In the genomic region with DNA sequence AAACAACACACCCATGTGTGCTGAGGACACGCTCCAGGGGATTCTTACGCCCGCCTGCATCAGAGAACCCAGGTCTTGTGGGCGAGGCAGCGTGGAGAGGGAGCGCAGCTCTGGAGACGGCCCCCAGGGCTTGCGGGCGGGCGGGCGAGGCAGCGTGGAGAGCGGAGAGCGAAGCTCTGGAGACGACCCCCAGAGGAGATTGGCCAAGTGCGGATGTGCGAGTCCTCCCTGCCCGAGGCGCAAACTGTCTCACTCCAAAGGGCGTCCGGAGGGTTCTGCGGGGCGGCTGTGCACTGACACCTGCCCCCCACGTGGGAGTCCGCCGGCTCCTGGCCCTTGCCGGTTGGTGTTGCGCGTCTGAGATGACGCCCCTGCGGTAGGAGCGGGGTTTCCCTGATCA, we compare ENCODE assay signal across 22 cellular contexts.
"Had no signal": no experiment of that assay in that cellular context is flagged by ENCODE, and none has a peak within 500 bp of the region (broad histone marks: within the 10 kb centered on the region; RNA-seq: fewer than 3 reads in every experiment).

No MANE protein-coding gene starts in this region.

- DNase-seq: activated CD4-positive, alpha-beta T cell treated with anti-CD3 and anti-CD28 coated beads for 48 hours; activated CD4-positive, alpha-beta T cell treated with anti-CD3 and anti-CD28 coated beads, Interleukin-2, amount 50 U/mL, for 48 hours; activated CD8-positive, alpha-beta memory T cell treated with anti-CD3 and anti-CD28 coated beads for 24 hours; activated effector memory CD4-positive, alpha-beta T cell treated with Interleukin-2 at 50 U/mL for 16 hours; activated naive CD4-positive, alpha-beta T cell treated with anti-CD3 and anti-CD28 coated beads for 36 hours; activated naive CD8-positive, alpha-beta T cell treated with anti-CD3 and anti-CD28 coated beads, Interleukin-2, amount 10 ng/mL, durations not matched to agents 7 days and 5 days; brain microvascular endothelial cell; cortex of kidney; islet precursor cell; left colon; mesendoderm; posterior cingulate gyrus; stimulated activated CD4-positive, alpha-beta T cell treated with anti-CD3 and anti-CD28 coated beads, Interleukin-12 subunit alpha, Interleukin-12 subunit beta, amount 100 ng/mL, for 4 hours; stimulated activated CD4-positive, alpha-beta T cell treated with anti-CD3 and anti-CD28 coated beads, Interleukin-4, amount 100 ng/mL, for 1 hour; upper lobe of right lung had no signal

- H3K4me3 Mint-ChIP-seq: activated naive CD4-positive, alpha-beta T cell treated with anti-CD3 and anti-CD28 coated beads for 36 hours; activated naive CD8-positive, alpha-beta T cell treated with anti-CD3 and anti-CD28 coated beads, Interleukin-2, amount 10 ng/mL, durations not matched to agents 7 days and 5 days; natural killer cell treated with Interleukin-12 subunit alpha and Interleukin-12 subunit beta and Interleukin-15 and Interleukin-18, amount 100 ng/mL, for 72 hours; stimulated activated effector memory CD8-positive, alpha-beta T cell treated with anti-CD3 and anti-CD28 coated beads, Interleukin-12 subunit alpha, Interleukin-12 subunit beta, amount 100 ng/mL, for 72 hours; stimulated activated naive CD8-positive, alpha-beta T cell treated with anti-CD3 and anti-CD28 coated beads, Interleukin-15, Interleukin-2, amounts not matched to agents 100 ng/mL and 50 ng/mL, for 24 hours had no signal

- H3K36me3 ChIP-seq: brain microvascular endothelial cell, thoracic aorta, upper lobe of right lung had no signal

- H3K27me3 Mint-ChIP-seq: activated naive CD8-positive, alpha-beta T cell treated with anti-CD3 and anti-CD28 coated beads, Interleukin-2, amount 10 ng/mL, durations not matched to agents 7 days and 5 days; stimulated activated naive CD8-positive, alpha-beta T cell treated with anti-CD3 and anti-CD28 coated beads, Interleukin-15, Interleukin-2, amounts not matched to agents 100 ng/mL and 50 ng/mL, for 24 hours had no signal

- H3K4me3 ChIP-seq: lung, skin epidermis, thoracic aorta, upper lobe of right lung had no signal

- H3K9me3 ChIP-seq: thoracic aorta, upper lobe of right lung had no signal

- H3K27me3 ChIP-seq: brain microvascular endothelial cell, upper lobe of right lung had no signal

- H3K4me1 ChIP-seq: upper lobe of right lung had no signal

- H3K27ac Mint-ChIP-seq: activated naive CD4-positive, alpha-beta T cell treated with anti-CD3 and anti-CD28 coated beads for 36 hours; activated naive CD8-positive, alpha-beta T cell treated with anti-CD3 and anti-CD28 coated beads, Interleukin-2, amount 10 ng/mL, durations not matched to agents 7 days and 5 days; natural killer cell treated with Interleukin-12 subunit alpha and Interleukin-12 subunit beta and Interleukin-15 and Interleukin-18, amount 100 ng/mL, for 72 hours; stimulated activated effector memory CD8-positive, alpha-beta T cell treated with anti-CD3 and anti-CD28 coated beads, Interleukin-12 subunit alpha, Interleukin-12 subunit beta, amount 100 ng/mL, for 72 hours; stimulated activated naive CD8-positive, alpha-beta T cell treated with anti-CD3 and anti-CD28 coated beads, Interleukin-15, Interleukin-2, amounts not matched to agents 100 ng/mL and 50 ng/mL, for 24 hours had no signal

- ATAC-seq: activated CD4-positive, CD25-positive, alpha-beta regulatory T cell treated with anti-CD3 and anti-CD28 coated beads, Interleukin-2, amount 50 U/mL, for 24 hours; natural killer cell treated with Interleukin-12 subunit alpha and Interleukin-12 subunit beta and Interleukin-15 and Interleukin-18, amount 100 ng/mL, for 72 hours; stimulated activated effector memory CD8-positive, alpha-beta T cell treated with anti-CD3 and anti-CD28 coated beads, Interleukin-12 subunit alpha, Interleukin-12 subunit beta, amount 100 ng/mL, for 72 hours; upper lobe of right lung had no signal

- H3K27ac ChIP-seq: brain microvascular endothelial cell, thoracic aorta, upper lobe of right lung had no signal

- H3K9me3 Mint-ChIP-seq: stimulated activated effector memory CD8-positive, alpha-beta T cell treated with anti-CD3 and anti-CD28 coated beads, Interleukin-12 subunit alpha, Interleukin-12 subunit beta, amount 100 ng/mL, for 72 hours had no signal

- H3K36me3 Mint-ChIP-seq: natural killer cell treated with Interleukin-12 subunit alpha and Interleukin-12 subunit beta and Interleukin-15 and Interleukin-18, amount 100 ng/mL, for 72 hours had no signal
